22 cellular contexts compared by ENCODE assay signal in genomic region chr12:4108803-4109345, GRCh38.
DNase-seq lines count a peak whose midpoint lies in the region; ATAC-seq, FAIRE-seq and TF ChIP-seq lines count a peak whose summit lies in the region.
"Had no signal": no experiment of that assay in that cellular context is flagged by ENCODE, and none has a peak within 500 bp of the region (broad histone marks: within the 10 kb centered on the region; RNA-seq: fewer than 3 reads in every experiment).

No MANE protein-coding gene starts in this region.

- H4K20me1 ChIP-seq in keratinocyte (ENCODE audit: control insufficient read depth, extremely low read depth, insufficient read depth, low read length) = no peaks in the 10 kb centered on the region

- peaks cover 13% of the 10 kb centered on the region for H3K27me3 Mint-ChIP-seq in T-helper 17 cell
- H3K27me3 Mint-ChIP-seq: activated CD4-positive, alpha-beta memory T cell treated with anti-CD3 and anti-CD28 coated beads, Interleukin-2, amount 10 ng/mL, durations not matched to agents 7 days and 5 days had no signal

- H3K27ac Mint-ChIP-seq in T-helper 17 cell = peak overlapping the region; percentile 68
- H3K27ac Mint-ChIP-seq: stimulated activated naive B cell treated with anti-CD40 and anti-IgM and Interleukin-4, amounts not matched to agents 10 μg/mL and 1 μg/mL and 100 μg/mL, for 72 hours had no signal

- H3K9me3 ChIP-seq in T-helper 17 cell (ENCODE audit: control insufficient read depth, low read length, poor library complexity, severe bottlenecking) (no peaks in the 10 kb centered on the region), keratinocyte (ENCODE audit: control insufficient read depth, low read depth, low read length) (no peaks in the 10 kb centered on the region), BE2C (no peaks in the 10 kb centered on the region)
- H3K9me3 ChIP-seq: body of pancreas, Caco-2, SK-N-SH, upper lobe of left lung had no signal

- no peak overlapping the region for H3K9ac ChIP-seq in keratinocyte (ENCODE audit: control insufficient read depth, extremely low read depth, insufficient read depth, low read length)
- H3K9ac ChIP-seq: SK-N-SH had no signal

- H3K4me1 ChIP-seq in keratinocyte (ENCODE audit: control insufficient read depth, extremely low read depth, insufficient read depth, low read length) (peaks cover 29% of the 10 kb centered on the region), BE2C (no peaks in the 10 kb centered on the region)
- H3K4me1 ChIP-seq: body of pancreas, Caco-2 had no signal

- FAIRE-seq in keratinocyte (lab: Jason Lieb, UNC) (peak; percentile 90), GM12891 (lab: Jason Lieb, UNC) (no peak)

- no peak overlapping the region for H3K4me2 ChIP-seq in keratinocyte (ENCODE audit: control insufficient read depth, extremely low read depth, insufficient read depth, low read depth, low read length)
- H3K4me2 ChIP-seq: SK-N-SH had no signal

- peak; percentile 25 for DNase-seq in ACHN
- DNase-seq in EL = peak; percentile 45
- no peak for DNase-seq in T-helper 17 cell
- no peak for DNase-seq in keratinocyte (ENCODE audit: low read depth, low spot score)
- no peak for DNase-seq in BE2C
- no peak for DNase-seq in GM12891 (ENCODE audit: insufficient read length, low spot score)
- DNase-seq in UCSD-AML1 (lab: John Stamatoyannopoulos, UW; ENCODE audit: unreplicated experiment) = no peak
- DNase-seq: activated CD4-positive, alpha-beta memory T cell treated with anti-CD3 and anti-CD28 coated beads, Interleukin-2, amount 10 ng/mL, durations not matched to agents 7 days and 5 days; activated CD4-positive, CD25-positive, alpha-beta regulatory T cell; activated T-cell treated with anti-CD3 and anti-CD28 coated beads, Interleukin-2, amount 50 U/mL, for 4 hours; body of pancreas; C1 segment of cervical spinal cord; Caco-2; DMS79; left cardiac atrium; SK-N-SH; stimulated activated naive B cell treated with anti-CD40 and anti-IgM and Interleukin-4, amounts not matched to agents 10 μg/mL and 1 μg/mL and 100 μg/mL, for 72 hours; T1000; upper lobe of left lung had no signal

- no peak for ATAC-seq in T-helper 17 cell
- ATAC-seq: activated T-cell treated with anti-CD3 and anti-CD28 coated beads, Interleukin-2, amount 50 U/mL, for 4 hours; body of pancreas; left cardiac atrium; sciatic nerve; stimulated activated naive B cell treated with anti-CD40 and anti-IgM and Interleukin-4, amounts not matched to agents 10 μg/mL and 1 μg/mL and 100 μg/mL, for 72 hours had no signal

- no peak overlapping the region for H3K4me3 Mint-ChIP-seq in T-helper 17 cell
- H3K4me3 Mint-ChIP-seq: activated CD4-positive, alpha-beta memory T cell treated with anti-CD3 and anti-CD28 coated beads, Interleukin-2, amount 10 ng/mL, durations not matched to agents 7 days and 5 days; activated T-cell treated with anti-CD3 and anti-CD28 coated beads, Interleukin-2, amount 50 U/mL, for 4 hours; memory B cell; stimulated activated naive B cell treated with anti-CD40 and anti-IgM and Interleukin-4, amounts not matched to agents 10 μg/mL and 1 μg/mL and 100 μg/mL, for 72 hours had no signal

- no peak overlapping the region for H3K27ac ChIP-seq in keratinocyte (ENCODE audit: control insufficient read depth, insufficient read depth, low read length)
- H3K27ac ChIP-seq: body of pancreas, HL-60, upper lobe of left lung had no signal

- no peak overlapping the region for H3K4me3 ChIP-seq in keratinocyte (ENCODE audit: control insufficient read depth in 2 of 3, extremely low read depth in 1 of 3, insufficient read depth in 2 of 3, low read depth in 1 of 3, low read length in 3 of 3)
- no peak overlapping the region for H3K4me3 ChIP-seq in BE2C (ENCODE audit: low read depth, low read length)
- H3K4me3 ChIP-seq: body of pancreas, upper lobe of left lung had no signal

- H3K27me3 ChIP-seq in keratinocyte (ENCODE audit: control insufficient read depth, extremely low read depth, insufficient read depth, low read length) (peaks cover 4% of the 10 kb centered on the region), BE2C (no peaks in the 10 kb centered on the region)
- H3K27me3 ChIP-seq: body of pancreas, upper lobe of left lung had no signal

- peaks cover 20% of the 10 kb centered on the region for H3K4me1 Mint-ChIP-seq in T-helper 17 cell

- H3K9me1 ChIP-seq in keratinocyte (ENCODE audit: control insufficient read depth, extremely low read depth, insufficient read depth, low read length) = no peaks in the 10 kb centered on the region

- peaks cover 3% of the 10 kb centered on the region for H3K36me3 Mint-ChIP-seq in T-helper 17 cell (ENCODE audit: low read depth)
- H3K36me3 Mint-ChIP-seq: memory B cell; stimulated activated naive B cell treated with anti-CD40 and anti-IgM and Interleukin-4, amounts not matched to agents 10 μg/mL and 1 μg/mL and 100 μg/mL, for 72 hours had no signal

- no peaks in the 10 kb centered on the region for H3K79me2 ChIP-seq in keratinocyte (ENCODE audit: control insufficient read depth, insufficient read depth, low read length)

- H3K36me3 ChIP-seq in keratinocyte (ENCODE audit: control insufficient read depth in 2 of 2, extremely low read depth in 1 of 2, insufficient read depth in 2 of 2, low read length in 2 of 2) = no peaks in the 10 kb centered on the region
- no peaks in the 10 kb centered on the region for H3K36me3 ChIP-seq in BE2C
- H3K36me3 ChIP-seq: upper lobe of left lung had no signal

- H2AFZ ChIP-seq in keratinocyte (ENCODE audit: control insufficient read depth, low read length) = no peak overlapping the region

- in situ Hi-C loops in ACHN (cut with HindIII; ENCODE audit: low pct_ligation_motif_present, low pct_unique_long_range_greater_than_20kb, low sequenced_read_pairs) = no loop called here

- TF ChIP-seq POLR2A in GM12891 (IDR thresholded peaks at IDR 0.05; ENCODE audit: low read depth, low read length) = no peak

- dilution Hi-C loops in keratinocyte (cut with MboI; ENCODE audit: extremely low pct_ligation_motif_present, low sequenced_read_pairs) = no loop called here

- TF ChIP-seq CTCF in keratinocyte (optimal IDR thresholded peaks at IDR 0.05 in 1 of 3, IDR thresholded peaks at IDR 0.05 in 1 of 3, conservative IDR thresholded peaks at IDR 0.05 in 1 of 3; ENCODE audit: extremely low read depth in 1 of 3, insufficient read depth in 2 of 3, low read length in 3 of 3) (no peak), BE2C (IDR thresholded peaks at IDR 0.05; ENCODE audit: low read depth, low read length) (no peak)

TF ChIP-seq in GM12891, 5 proteins besides CTCF, POLR2A, EP300 and RAD21:
- no peak for TF ChIP-seq POU2F2 (IDR thresholded peaks at IDR 0.05; ENCODE audit: low read depth, low read length)
- no peak for TF ChIP-seq SPI1 (IDR thresholded peaks at IDR 0.05; ENCODE audit: low read depth, low read length)
- TF ChIP-seq POLR2AphosphoS5 (IDR thresholded peaks at IDR 0.05; ENCODE audit: low read depth, low read length) = no peak
- no peak for TF ChIP-seq TAF1 (IDR thresholded peaks at IDR 0.05; ENCODE audit: low read depth, low read length)
- no peak for TF ChIP-seq PAX5 (IDR thresholded peaks at IDR 0.05; ENCODE audit: insufficient read depth, low read length, severe bottlenecking)

Comparison
In these comparisons a context has a peak if more than half of its experiments do, and no peak if none do; other contexts are left out.
1. DNase-seq: peak in ACHN (single experiment) and EL (single experiment); none in T-helper 17 cell (0 of 3), keratinocyte (single experiment), BE2C (single experiment), GM12891 (single experiment) and UCSD-AML1 (single experiment).